Comparison of ENCODE assay signal across 8 cellular contexts in genomic region chr14:68979722-68980552, GRCh38. TPM values are rescaled to one million over a fixed set of nuclear protein-coding genes. Genes with fewer than 3 reads are reported as not detected.
DNase-seq lines count a peak whose midpoint lies in the region; ATAC-seq and TF ChIP-seq lines count a peak whose summit lies in the region.

No MANE protein-coding gene starts in this region.

- peak overlapping the region; percentile 68 for H3K27ac Mint-ChIP-seq in activated T-helper 1 cell treated with anti-CD3 and anti-CD28 coated beads, Interleukin-12 subunit alpha, Interleukin-12 subunit beta, Interleukin-2, Interleukin-4 antibody, amounts not matched to agents 30 ng/mL and 10 ng/mL and 1 ng/mL, durations not matched to agents 14 hours and 24 hours and 36 hours
- peak overlapping the region; percentile 97 for H3K27ac Mint-ChIP-seq in progenitor cell of endocrine pancreas

- no peaks in the 10 kb centered on the region for H4K20me1 ChIP-seq in MM.1S (ENCODE audit: insufficient read depth, low read length)

- H3F3A ChIP-seq in MM.1S (ENCODE audit: insufficient read depth, low read length) = no peaks in the 10 kb centered on the region

- H3K4me1 ChIP-seq in MM.1S (ENCODE audit: low read length) = no peaks in the 10 kb centered on the region

- H3K79me2 ChIP-seq in MM.1S (ENCODE audit: low read length) = no peaks in the 10 kb centered on the region

- no peaks in the 10 kb centered on the region for H3K9me3 ChIP-seq in MM.1S (replicated peaks; ENCODE audit: insufficient read depth, low read length)

- DNase-seq in EH (ENCODE audit: low read depth) = peak; percentile 85
- no peak for DNase-seq in MM.1S
- DNase-seq in activated T-helper 1 cell treated with anti-CD3 and anti-CD28 coated beads, Interleukin-12 subunit alpha, Interleukin-12 subunit beta, Interleukin-2, Interleukin-4 antibody, amounts not matched to agents 30 ng/mL and 10 ng/mL and 1 ng/mL, durations not matched to agents 14 hours and 24 hours and 36 hours (ENCODE audit: low spot score) = no peak
- peak; percentile 74 for DNase-seq in left cardiac atrium
- DNase-seq in progenitor cell of endocrine pancreas (ENCODE audit: low spot score, unreplicated experiment) = peak; percentile 24
- DNase-seq in T-helper 9 cell = no peak
- no peak for DNase-seq in SW 1271 (lab: John Stamatoyannopoulos, UW)

- peaks cover 32% of the 10 kb centered on the region for H3K27me3 Mint-ChIP-seq in activated T-helper 1 cell treated with anti-CD3 and anti-CD28 coated beads, Interleukin-12 subunit alpha, Interleukin-12 subunit beta, Interleukin-2, Interleukin-4 antibody, amounts not matched to agents 30 ng/mL and 10 ng/mL and 1 ng/mL, durations not matched to agents 14 hours and 24 hours and 36 hours (ENCODE audit: insufficient read depth)
- peaks cover 14% of the 10 kb centered on the region for H3K27me3 Mint-ChIP-seq in progenitor cell of endocrine pancreas

- H3K36me3 Mint-ChIP-seq in activated T-helper 1 cell treated with anti-CD3 and anti-CD28 coated beads, Interleukin-12 subunit alpha, Interleukin-12 subunit beta, Interleukin-2, Interleukin-4 antibody, amounts not matched to agents 30 ng/mL and 10 ng/mL and 1 ng/mL, durations not matched to agents 14 hours and 24 hours and 36 hours (ENCODE audit: low read depth) = peaks cover 2% of the 10 kb centered on the region
- peaks cover 2% of the 10 kb centered on the region for H3K36me3 Mint-ChIP-seq in progenitor cell of endocrine pancreas (ENCODE audit: insufficient read depth)

- no peak overlapping the region for H3K9ac ChIP-seq in MM.1S (ENCODE audit: low read length)

- H3K4me3 ChIP-seq in MM.1S (ENCODE audit: low read length) = peak overlapping the region; percentile 41

- no peaks in the 10 kb centered on the region for H3K9me2 ChIP-seq in MM.1S (replicated peaks; ENCODE audit: insufficient read depth, low read length)

- ATAC-seq in left cardiac atrium (peak; percentile 11 to 19), GM21619 (IDR thresholded peaks at IDR 0.05; ENCODE audit: unreplicated experiment) (no peak)

- peak overlapping the region; percentile 43; the same call in 1 of the 2 replicates for H3K4me2 ChIP-seq in MM.1S (ENCODE audit: low read depth, low read length)

- H3K27ac ChIP-seq in MM.1S (ENCODE audit: low read length) = no peak overlapping the region

- no peaks in the 10 kb centered on the region for H3K36me3 ChIP-seq in MM.1S (replicated peaks; ENCODE audit: insufficient read depth, low read length)

- H3K9me3 Mint-ChIP-seq in activated T-helper 1 cell treated with anti-CD3 and anti-CD28 coated beads, Interleukin-12 subunit alpha, Interleukin-12 subunit beta, Interleukin-2, Interleukin-4 antibody, amounts not matched to agents 30 ng/mL and 10 ng/mL and 1 ng/mL, durations not matched to agents 14 hours and 24 hours and 36 hours = no peaks in the 10 kb centered on the region
- no peaks in the 10 kb centered on the region for H3K9me3 Mint-ChIP-seq in progenitor cell of endocrine pancreas (ENCODE audit: low read depth)

- intact Hi-C loops in activated T-helper 1 cell treated with anti-CD3 and anti-CD28 coated beads, Interleukin-12 subunit alpha, Interleukin-12 subunit beta, Interleukin-2, Interleukin-4 antibody, amounts not matched to agents 30 ng/mL and 10 ng/mL and 1 ng/mL, durations not matched to agents 14 hours and 24 hours and 36 hours (cut with micrococcal nuclease) = loop anchor here (2.0 to 5.0 kb wide), 3 partner anchors 69 to 1163 kb away; partner anchors contain the start of genes DCAF5, RAD51B and ZFYVE26
- intact Hi-C loops in left cardiac atrium (cut with DNase I) = loop anchor here (5.0 to 10.0 kb wide), 4 partner anchors 38 to 77 kb away; no protein-coding TSS in a partner anchor

- no peak for TF ChIP-seq CTCF in MM.1S (IDR thresholded peaks at IDR 0.05; ENCODE audit: low read length)
- no peak for TF ChIP-seq CTCF in progenitor cell of endocrine pancreas (IDR thresholded peaks at IDR 0.05; ENCODE audit: unreplicated experiment)

- no peaks in the 10 kb centered on the region for H3K27me3 ChIP-seq in MM.1S (replicated peaks; ENCODE audit: insufficient read depth, low read length)

- no peak overlapping the region for H2AFZ ChIP-seq in MM.1S (ENCODE audit: low read length)

- H3K4me1 Mint-ChIP-seq in activated T-helper 1 cell treated with anti-CD3 and anti-CD28 coated beads, Interleukin-12 subunit alpha, Interleukin-12 subunit beta, Interleukin-2, Interleukin-4 antibody, amounts not matched to agents 30 ng/mL and 10 ng/mL and 1 ng/mL, durations not matched to agents 14 hours and 24 hours and 36 hours (ENCODE audit: low read depth) = peaks cover 22% of the 10 kb centered on the region
- peaks cover 30% of the 10 kb centered on the region for H3K4me1 Mint-ChIP-seq in progenitor cell of endocrine pancreas (ENCODE audit: low read depth)

- peak overlapping the region; percentile 85 for H3K4me3 Mint-ChIP-seq in activated T-helper 1 cell treated with anti-CD3 and anti-CD28 coated beads, Interleukin-12 subunit alpha, Interleukin-12 subunit beta, Interleukin-2, Interleukin-4 antibody, amounts not matched to agents 30 ng/mL and 10 ng/mL and 1 ng/mL, durations not matched to agents 14 hours and 24 hours and 36 hours
- peak overlapping the region; percentile 88 for H3K4me3 Mint-ChIP-seq in progenitor cell of endocrine pancreas (ENCODE audit: low read depth)

RNA-seq across cellular contexts. Expression of gene ACTN1, which starts 0.8 kb away (rescaled TPM):
- total RNA-seq in activated T-helper 1 cell treated with anti-CD3 and anti-CD28 coated beads, Interleukin-12 subunit alpha, Interleukin-12 subunit beta, Interleukin-2, Interleukin-4 antibody, amounts not matched to agents 30 ng/mL and 10 ng/mL and 1 ng/mL, durations not matched to agents 14 hours and 24 hours and 36 hours = 27.4 and 27.9 TPM in 2 replicates
- total RNA-seq in left cardiac atrium (100 to 1,000 TPM; 160 to 319 TPM), progenitor cell of endocrine pancreas (92.6 and 105 TPM in 2 replicates)

Comparison
In these comparisons a context has a peak if more than half of its experiments do, and no peak if none do; other contexts are left out.
1. DNase-seq: peak in EH (single experiment), left cardiac atrium (single experiment) and progenitor cell of endocrine pancreas (single experiment); none in MM.1S (single experiment), activated T-helper 1 cell treated with anti-CD3 and anti-CD28 coated beads, Interleukin-12 subunit alpha, Interleukin-12 subunit beta, Interleukin-2, Interleukin-4 antibody, amounts not matched to agents 30 ng/mL and 10 ng/mL and 1 ng/mL, durations not matched to agents 14 hours and 24 hours and 36 hours (single experiment), T-helper 9 cell (single experiment) and SW 1271 (0 of 2).